ENCODE assay signal across 8 cellular contexts in genomic region chr6:85594197-85594930, GRCh38. TPM values are rescaled to one million over a fixed set of nuclear protein-coding genes. Genes with fewer than 3 reads are reported as not detected.
A peak's percentile ranks its signal among the peaks of the same experiment; 100 is the strongest.
DNase-seq lines count a peak whose midpoint lies in the region; FAIRE-seq and TF ChIP-seq lines count a peak whose summit lies in the region.

No MANE protein-coding gene starts in this region.

- H3K27me3 ChIP-seq in trophoblast cell (ENCODE audit: insufficient read depth, low read length), result no peaks in the 10 kb centered on the region

- DNase-seq in GM18507 (ENCODE audit: extremely low spot score, insufficient read length, low read depth) (no peak), HFF-Myc (ENCODE audit: extremely low read depth, low read depth) (no peak), NCI-H1048 (lab: John Stamatoyannopoulos, UW) (peak; percentile 19), fibroblast of mammary gland (ENCODE audit: low read depth) (peak; percentile 25), trophoblast cell (peak; percentile 41 to 64), GM12892 (ENCODE audit: insufficient read length) (no peak), LoVo (ENCODE audit: low spot score) (no peak)
- DNase-seq in activated CD4-positive, alpha-beta T cell treated with anti-CD3 and anti-CD28 coated beads, Interleukin-2, amount 50 U/mL, for 1 hour, result peak; percentile 30

- H3K9ac ChIP-seq in trophoblast cell (ENCODE audit: low read length), result peak overlapping the region; percentile 24

- H4K12ac ChIP-seq in trophoblast cell (ENCODE audit: low read depth, low read length), result peak overlapping the region; percentile 49

- no peak overlapping the region for H3K23ac ChIP-seq in trophoblast cell (ENCODE audit: low read length)

- H3K27ac ChIP-seq in trophoblast cell (ENCODE audit: low read depth, low read length), result peak overlapping the region; percentile 98

- H3K4me1 ChIP-seq in trophoblast cell (ENCODE audit: control insufficient read depth in 1 of 2, insufficient read depth in 2 of 2, low read length in 2 of 2), result no peaks in the 10 kb centered on the region

- H3K4me2 ChIP-seq in trophoblast cell (ENCODE audit: low read length), result peak overlapping the region; percentile 87

- H2AFZ ChIP-seq in trophoblast cell (ENCODE audit: insufficient read depth, low read length, poor library complexity), result peak overlapping the region; percentile 9

- no peaks in the 10 kb centered on the region for H3K9me3 ChIP-seq in trophoblast cell (ENCODE audit: insufficient read depth, low read depth, low read length)

- peak overlapping the region; percentile 71 for H3K14ac ChIP-seq in trophoblast cell (ENCODE audit: low read length)

- peak overlapping the region; percentile 93 for H4K8ac ChIP-seq in trophoblast cell (ENCODE audit: low read depth, low read length)

- peak overlapping the region; percentile 42 for H3K18ac ChIP-seq in trophoblast cell (ENCODE audit: low read length)

- TF ChIP-seq POLR2A in GM12892 (IDR thresholded peaks at IDR 0.05; ENCODE audit: low read depth, low read length), result no peak

- H3K79me1 ChIP-seq in trophoblast cell (ENCODE audit: low read length), result peaks cover 15% of the 10 kb centered on the region

- H2BK120ac ChIP-seq in trophoblast cell (ENCODE audit: insufficient read depth, low read length, poor library complexity), result peak overlapping the region; percentile 50

- WGBS in trophoblast cell (ENCODE audit: extremely low coverage, insufficient coverage, insufficient read length), result no CpG with 5 or more reads among the region's 35 CpGs

- peaks cover 0 to under 1% of the 10 kb centered on the region in 2 experiments for H3K36me3 ChIP-seq in trophoblast cell (ENCODE audit: control insufficient read depth in 1 of 2, insufficient read depth in 2 of 2, low read length in 2 of 2)

- H3K4me3 ChIP-seq in HFF-Myc (replicated peaks; ENCODE audit: low read depth, low read length), result peak overlapping the region; percentile 59
- peak overlapping the region; percentile 72 for H3K4me3 ChIP-seq in fibroblast of mammary gland (ENCODE audit: control insufficient read depth, low read depth, low read length)
- H3K4me3 ChIP-seq in trophoblast cell (ENCODE audit: low read depth, low read length), result peak overlapping the region; percentile 98

- FAIRE-seq in GM18507 (lab: Jason Lieb, UNC) (peak; percentile 73), GM12892 (lab: Jason Lieb, UNC) (no peak)

- H4K91ac ChIP-seq in trophoblast cell (ENCODE audit: low read depth, low read length), result peak overlapping the region; percentile 22

- H2BK12ac ChIP-seq in trophoblast cell (ENCODE audit: low read length), result no peak overlapping the region

- TF ChIP-seq CTCF in HFF-Myc (IDR thresholded peaks at IDR 0.05; ENCODE audit: low read depth, low read length, missing control alignments), result no peak
- TF ChIP-seq CTCF in fibroblast of mammary gland (conservative IDR thresholded peaks at IDR 0.05; ENCODE audit: control insufficient read depth, insufficient read depth, low read depth, low read length), result no peak

- no peak overlapping the region for H3K4ac ChIP-seq in trophoblast cell (ENCODE audit: low read depth, low read length)

- H2AK5ac ChIP-seq in trophoblast cell (ENCODE audit: low read length), result no peak overlapping the region

- H2BK5ac ChIP-seq in trophoblast cell (ENCODE audit: low read depth, low read length, poor library complexity), result peak overlapping the region; percentile 66

- peaks cover 13% of the 10 kb centered on the region for H3K79me2 ChIP-seq in trophoblast cell (ENCODE audit: control insufficient read depth, insufficient read depth, low read length, poor library complexity)

RNA-seq across cellular contexts. Expression of gene SNX14, which starts 0.7 kb away (rescaled TPM):
- polyA plus RNA-seq in trophoblast cell (2013), result 67.9 and 69.8 TPM in 2 replicates
- polyA plus RNA-seq in GM12892 (2012; ENCODE audit: missing spikeins), result 70.1 TPM

RNA-seq across cellular contexts. Expression of gene SYNCRIP, which starts 48.3 kb away (rescaled TPM):
- polyA plus RNA-seq in trophoblast cell (2013), result 118 and 119 TPM in 2 replicates
- polyA plus RNA-seq in GM12892 (2012; ENCODE audit: missing spikeins), result 95.0 TPM

Comparison
In these comparisons a context has a peak if more than half of its experiments do, and no peak if none do; other contexts are left out.
1. DNase-seq: peak in NCI-H1048 (single experiment), activated CD4-positive, alpha-beta T cell treated with anti-CD3 and anti-CD28 coated beads, Interleukin-2, amount 50 U/mL, for 1 hour (single experiment), fibroblast of mammary gland (single experiment) and trophoblast cell (2 of 2); none in GM18507 (single experiment), HFF-Myc (single experiment), GM12892 (single experiment) and LoVo (single experiment).
2. Peak in every context shown above with its lines, with median percentiles within 50 percentile points of each other: H3K4me3 ChIP-seq.